Comparison of ENCODE assay signal across 27 cellular contexts in the genomic region with DNA sequence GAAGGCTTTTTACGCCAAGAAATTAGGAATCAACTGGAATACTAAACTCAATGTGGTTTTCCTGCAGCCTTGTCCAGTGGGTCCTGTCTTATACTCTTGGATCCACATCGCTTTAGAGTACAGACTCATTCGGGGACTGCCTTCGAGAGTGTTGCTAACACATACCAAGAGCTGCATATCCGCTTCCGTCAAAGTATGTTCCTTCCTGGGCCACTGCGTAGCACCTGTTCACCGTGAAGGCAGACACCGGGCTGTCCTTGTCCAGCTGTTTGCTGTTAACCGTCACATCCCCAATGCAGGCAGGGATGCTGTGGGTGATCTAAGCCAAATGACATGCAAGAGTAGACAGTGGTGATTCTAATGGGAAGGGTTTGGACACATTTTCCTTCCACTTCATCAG.
DNase-seq lines count a peak whose midpoint lies in the region; ATAC-seq, FAIRE-seq and TF ChIP-seq lines count a peak whose summit lies in the region.
"Had no signal": no experiment of that assay in that cellular context is flagged by ENCODE, and none has a peak within 500 bp of the region (broad histone marks: within the 10 kb centered on the region; RNA-seq: fewer than 3 reads in every experiment).

No MANE protein-coding gene starts in this region.

- TF ChIP-seq POLR2A in Peyer's patch (IDR thresholded peaks at IDR 0.05), result no peak

- TF ChIP-seq CTCF in Peyer's patch (IDR thresholded peaks at IDR 0.05) (no peak), bronchial epithelial cell (IDR thresholded peaks at IDR 0.05; ENCODE audit: insufficient read depth, low read length, severe bottlenecking) (no peak), mucosa of descending colon (IDR thresholded peaks at IDR 0.05) (no peak)

- H3K4me1 ChIP-seq in Peyer's patch (peaks cover 0 to 32% (median 1%) of the 10 kb centered on the region in 4 donors), mucosa of descending colon (ENCODE audit: low read depth) (peaks cover 33% of the 10 kb centered on the region)

- H3K36me3 ChIP-seq in Peyer's patch (no peaks in the 10 kb centered on the region), bronchial epithelial cell (ENCODE audit: control insufficient read depth, insufficient read depth, low read length) (no peaks in the 10 kb centered on the region), mucosa of descending colon (ENCODE audit: low read depth) (no peaks in the 10 kb centered on the region)
- H3K36me3 ChIP-seq: MG63 had no signal

- no peak overlapping the region for H3K4me3 ChIP-seq in Peyer's patch
- H3K4me3 ChIP-seq in bronchial epithelial cell (ENCODE audit: low read depth, low read length), result no peak overlapping the region
- no peak overlapping the region for H3K4me3 ChIP-seq in mucosa of descending colon
- H3K4me3 ChIP-seq: MG63 had no signal

- FAIRE-seq in bronchial epithelial cell (lab: Jason Lieb, UNC), result peak; percentile 81
- FAIRE-seq in urothelium cell line (lab: Jason Lieb, UNC), result peak; percentile 52
- FAIRE-seq: GM12891, HepG2, RCC 7860 had no signal

- ATAC-seq in mucosa of descending colon (peak; percentile 47), GM19395 (IDR thresholded peaks at IDR 0.05; ENCODE audit: unreplicated experiment) (no peak), HG02870 (IDR thresholded peaks at IDR 0.05; ENCODE audit: unreplicated experiment) (no peak)

- H3K27ac ChIP-seq in Peyer's patch, result peak overlapping the region in 3 of 4 donors; percentile 63 to 86 (median 85)

- H3K9me3 ChIP-seq in Peyer's patch (no peaks in the 10 kb centered on the region), mucosa of descending colon (no peaks in the 10 kb centered on the region)
- H3K9me3 ChIP-seq: MG63, SK-N-SH had no signal

- DNase-seq in Peyer's patch (no peak), bronchial epithelial cell (ENCODE audit: low read depth) (no peak), mucosa of descending colon (peak in 1 of 3 donors; percentile 53), urothelium cell line (ENCODE audit: low spot score) (no peak), NCI-H2029 (lab: John Stamatoyannopoulos, UW) (no peak)
- DNase-seq: C1 segment of cervical spinal cord; CD4-positive, alpha-beta memory T cell; COR-L47; DMS79 treated with DMSO at 0.1 percent for 48 hours; GF-D8; H7; KBM-7; MG63; NCI-H1105 treated with DMSO at 0.1 percent for 48 hours; NCI-H146; NCI-H1930; NCI-H446; NCI-H526 treated with DMSO at 0.1 percent for 48 hours; OCI-M1; SIG-M5; SK-N-SH; SW 1271 had no signal

- intact Hi-C loops in mucosa of descending colon (cut with DNase I, micrococcal nuclease), result no loop called here

- no peaks in the 10 kb centered on the region for H3K27me3 ChIP-seq in Peyer's patch
- no peaks in the 10 kb centered on the region for H3K27me3 ChIP-seq in bronchial epithelial cell (ENCODE audit: control insufficient read depth, insufficient read depth, low read length)
- H3K27me3 ChIP-seq: MG63 had no signal
